16 cellular contexts compared by ENCODE assay signal in the genomic region with DNA sequence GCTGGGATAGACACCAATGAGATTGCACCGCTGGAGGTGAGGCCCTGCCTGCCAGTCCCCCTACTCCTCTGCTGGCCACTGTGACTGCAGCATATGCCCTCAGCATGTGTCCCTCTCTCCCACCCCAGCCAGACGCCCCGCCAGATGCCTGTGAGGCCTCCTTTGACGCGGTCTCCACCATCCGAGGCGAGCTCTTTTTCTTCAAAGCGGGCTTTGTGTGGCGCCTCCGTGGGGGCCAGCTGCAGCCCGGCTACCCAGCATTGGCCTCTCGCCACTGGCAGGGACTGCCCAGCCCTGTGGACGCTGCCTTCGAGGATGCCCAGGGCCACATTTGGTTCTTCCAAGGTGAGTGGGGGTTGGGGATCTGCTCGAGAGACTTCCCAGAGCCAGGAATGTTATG. TPM values are rescaled to one million over a fixed set of nuclear protein-coding genes. Genes with fewer than 3 reads are reported as not detected.
DNase-seq lines count a peak whose midpoint lies in the region; ATAC-seq and TF ChIP-seq lines count a peak whose summit lies in the region.
"Had no signal": no experiment of that assay in that cellular context is flagged by ENCODE, and none has a peak within 500 bp of the region (broad histone marks: within the 10 kb centered on the region; RNA-seq: fewer than 3 reads in every experiment).

No MANE protein-coding gene starts in this region.

- no peak overlapping the region for H2BK20ac ChIP-seq in H9 (ENCODE audit: low read depth, low read length, poor library complexity, severe bottlenecking)

- H3K23me2 ChIP-seq in H9 (ENCODE audit: insufficient read length, low read depth, low read length, poor library complexity, severe bottlenecking), result no peaks in the 10 kb centered on the region

- no peak overlapping the region for H3K4me2 ChIP-seq in H9 (ENCODE audit: insufficient read depth, insufficient read length, low read length)
- H3K4me2 ChIP-seq in neuronal stem cell (ENCODE audit: insufficient read depth, low read length, poor library complexity, severe bottlenecking), result no peak overlapping the region

- no peak overlapping the region for H3K9ac ChIP-seq in H9 (ENCODE audit: extremely low read depth, insufficient read length, low read length)
- peak overlapping the region; percentile 60 for H3K9ac ChIP-seq in neuronal stem cell (ENCODE audit: low read depth, low read length, poor library complexity)

- H3K4me1 ChIP-seq in H9 (ENCODE audit: insufficient read depth, low read length) (no peaks in the 10 kb centered on the region), neuronal stem cell (ENCODE audit: control insufficient read depth in 2 of 2, insufficient read depth in 1 of 2, low read depth in 1 of 2, low read length in 2 of 2) (peaks cover 0 to under 1% of the 10 kb centered on the region in 2 donors)
- H3K4me1 ChIP-seq: HAP-1 had no signal

- H2BK12ac ChIP-seq in H9 (ENCODE audit: insufficient read length, low read depth, low read length) (no peak overlapping the region), neuronal stem cell (ENCODE audit: low read length) (no peak overlapping the region)

- H3K4ac ChIP-seq in H9 (ENCODE audit: low read depth, low read length) (no peak overlapping the region), neuronal stem cell (ENCODE audit: low read length) (no peak overlapping the region)

- H3K79me2 ChIP-seq in H9 (ENCODE audit: insufficient read depth, low read length), result no peaks in the 10 kb centered on the region

- H3K27me3 ChIP-seq in H9 (ENCODE audit: insufficient read depth, low read length) (no peaks in the 10 kb centered on the region), neuronal stem cell (ENCODE audit: control insufficient read depth in 3 of 3, insufficient read depth in 3 of 3, low read depth in 1 of 3, low read length in 3 of 3) (no peaks in the 10 kb centered on the region)
- H3K27me3 ChIP-seq: ascending aorta, gastrocnemius medialis had no signal

- no peak for ATAC-seq in GM19397 (IDR thresholded peaks at IDR 0.05; ENCODE audit: unreplicated experiment)
- ATAC-seq: gastrocnemius medialis; stimulated activated memory B cell treated with anti-CD40 and anti-IgM and Interleukin-4, amounts not matched to agents 10 μg/mL and 1 μg/mL and 100 μg/mL, for 72 hours had no signal

- H3K14ac ChIP-seq in H9 (ENCODE audit: insufficient read depth, low read length), result no peak overlapping the region
- H3K14ac ChIP-seq in neuronal stem cell (ENCODE audit: low read length), result peak overlapping the region; percentile 71

- H3K79me1 ChIP-seq in H9 (ENCODE audit: insufficient read depth, low read depth, low read length, poor library complexity, severe bottlenecking) (no peaks in the 10 kb centered on the region), neuronal stem cell (ENCODE audit: low read depth, low read length) (peaks cover 1% of the 10 kb centered on the region)

- H3T11ph ChIP-seq in H9 (ENCODE audit: low read length), result no peak overlapping the region

- H3K27ac Mint-ChIP-seq in H9, result peak overlapping the region in 2 of 3 experiments; percentile 27 to 62; a peak in 1 of 7 replicates
- H3K27ac Mint-ChIP-seq in brain, result peak overlapping the region in 4 of 5 experiments; percentile 31 to 74 (median 64)
- H3K27ac Mint-ChIP-seq in progenitor cell of endocrine pancreas, result no peak overlapping the region
- H3K27ac Mint-ChIP-seq: stimulated activated memory B cell treated with anti-CD40 and anti-IgM and Interleukin-4, amounts not matched to agents 10 μg/mL and 1 μg/mL and 100 μg/mL, for 72 hours had no signal

- no peak overlapping the region for H2BK5ac ChIP-seq in H9 (ENCODE audit: insufficient read length, low read length)
- peak overlapping the region; percentile 20 for H2BK5ac ChIP-seq in neuronal stem cell (ENCODE audit: low read length)

- H3K4me1 Mint-ChIP-seq in H9 (peaks cover 3 to 5% of the 10 kb centered on the region in 2 experiments; a peak in 3 of 4 replicates), brain (peaks cover 13% of the 10 kb centered on the region), progenitor cell of endocrine pancreas (ENCODE audit: low read depth) (peaks cover 4% of the 10 kb centered on the region)

- H3K36me3 Mint-ChIP-seq in H9 (ENCODE audit: insufficient read depth in 1 of 3, low read depth in 3 of 3) (no peaks in the 10 kb centered on the region), brain (no peaks in the 10 kb centered on the region), progenitor cell of endocrine pancreas (ENCODE audit: insufficient read depth) (no peaks in the 10 kb centered on the region)
- H3K36me3 Mint-ChIP-seq: stimulated activated memory B cell treated with anti-CD40 and anti-IgM and Interleukin-4, amounts not matched to agents 10 μg/mL and 1 μg/mL and 100 μg/mL, for 72 hours had no signal

- no CpG with 5 or more reads among the region's 15 CpGs for WGBS in H9 (ENCODE audit: extremely low coverage, insufficient read length, low lambda C conversion rate)
- WGBS in neuronal stem cell (ENCODE audit: extremely low coverage in 2 of 2, insufficient read length in 2 of 2, insufficient replicate concordance in 1 of 2), 2 donors, result no CpG with 5 or more reads among the region's 15 CpGs

- H3K9me3 ChIP-seq in H9 (ENCODE audit: control insufficient read depth, low read depth, low read length), result no peaks in the 10 kb centered on the region
- no peaks in the 10 kb centered on the region for H3K9me3 ChIP-seq in neuronal stem cell (replicated peaks in 1 of 2; ENCODE audit: control insufficient read depth in 2 of 2, insufficient read depth in 1 of 2, low read depth in 1 of 2, low read length in 2 of 2)
- H3K9me3 ChIP-seq: ascending aorta, gastrocnemius medialis, HAP-1 had no signal

- no peak overlapping the region for H3K23ac ChIP-seq in H9 (ENCODE audit: insufficient read length, low read depth, low read length)
- H3K23ac ChIP-seq in neuronal stem cell (ENCODE audit: low read depth, low read length, poor library complexity), result no peak overlapping the region

- H2AFZ ChIP-seq in H9 (ENCODE audit: low read length) (no peak overlapping the region), neuronal stem cell (ENCODE audit: low read length) (no peak overlapping the region)

- H4K8ac ChIP-seq in H9 (replicated peaks; ENCODE audit: insufficient read length, low read depth, low read length) (no peak overlapping the region), neuronal stem cell (ENCODE audit: low read depth, low read length) (no peak overlapping the region)

- no peaks in the 10 kb centered on the region for H3K36me3 ChIP-seq in neuronal stem cell (replicated peaks in 1 of 2; ENCODE audit: control insufficient read depth in 2 of 2, insufficient read depth in 2 of 2, low read length in 2 of 2)
- H3K36me3 ChIP-seq: ascending aorta, gastrocnemius medialis, HAP-1 had no signal

- H3K4me3 Mint-ChIP-seq in H9 (no peak overlapping the region; a peak in 1 of 5 replicates), brain (peak overlapping the region in 1 of 5 experiments; percentile 30), progenitor cell of endocrine pancreas (ENCODE audit: low read depth) (no peak overlapping the region)
- H3K4me3 Mint-ChIP-seq: stimulated activated memory B cell treated with anti-CD40 and anti-IgM and Interleukin-4, amounts not matched to agents 10 μg/mL and 1 μg/mL and 100 μg/mL, for 72 hours had no signal

- no peak overlapping the region for H2AK5ac ChIP-seq in H9 (ENCODE audit: insufficient read length, low read length)
- H2AK5ac ChIP-seq in neuronal stem cell (ENCODE audit: low read depth, low read length), result peak overlapping the region; percentile 46

- H2BK15ac ChIP-seq in H9 (ENCODE audit: low read depth, low read length) (no peak overlapping the region), neuronal stem cell (ENCODE audit: low read length) (peak overlapping the region; percentile 37)

- no peak overlapping the region for H2BK120ac ChIP-seq in H9 (ENCODE audit: low read depth, low read length, poor library complexity, severe bottlenecking)
- no peak overlapping the region for H2BK120ac ChIP-seq in neuronal stem cell (ENCODE audit: low read depth, low read length)

- no peak for TF ChIP-seq CTCF in H9 (conservative IDR thresholded peaks at IDR 0.05)
- TF ChIP-seq CTCF in brain (conservative IDR thresholded peaks at IDR 0.05), result no peak
- no peak for TF ChIP-seq CTCF in progenitor cell of endocrine pancreas (IDR thresholded peaks at IDR 0.05; ENCODE audit: unreplicated experiment)

- H3K27ac ChIP-seq in H9 (ENCODE audit: insufficient read length, low read depth, low read length), result no peak overlapping the region
- no peak overlapping the region for H3K27ac ChIP-seq in neuronal stem cell (replicated peaks; ENCODE audit: low read length)
- H3K27ac ChIP-seq: ascending aorta, gastrocnemius medialis had no signal

- no peak overlapping the region for H3K4me3 ChIP-seq in neuronal stem cell (ENCODE audit: low read length in 2 of 2)
- H3K4me3 ChIP-seq: ascending aorta, gastrocnemius medialis, HAP-1 had no signal

- no peaks in the 10 kb centered on the region for H3K9me3 Mint-ChIP-seq in H9
- H3K9me3 Mint-ChIP-seq in brain, result no peaks in the 10 kb centered on the region
- no peaks in the 10 kb centered on the region for H3K9me3 Mint-ChIP-seq in progenitor cell of endocrine pancreas (ENCODE audit: low read depth)
- H3K9me3 Mint-ChIP-seq: stimulated activated memory B cell treated with anti-CD40 and anti-IgM and Interleukin-4, amounts not matched to agents 10 μg/mL and 1 μg/mL and 100 μg/mL, for 72 hours had no signal

- H4K20me1 ChIP-seq in H9 (ENCODE audit: control insufficient read depth, insufficient read depth, insufficient read length), result no peaks in the 10 kb centered on the region

- H3K18ac ChIP-seq in H9 (ENCODE audit: insufficient read length, low read depth, low read length), result no peak overlapping the region
- H3K18ac ChIP-seq in neuronal stem cell (ENCODE audit: low read length), result peak overlapping the region; percentile 57

- no peak for DNase-seq in H9
- DNase-seq in neuronal stem cell (ENCODE audit: low spot score), result no peak
- no peak for DNase-seq in stimulated activated CD4-positive, alpha-beta T cell treated with anti-CD3 and anti-CD28 coated beads, Interleukin-15, amount 100 ng/mL, for 24 hours
- DNase-seq in progenitor cell of endocrine pancreas (ENCODE audit: low spot score, unreplicated experiment), result no peak
- DNase-seq: activated CD4-positive, alpha-beta T cell treated with anti-CD3 and anti-CD28 coated beads for 1 hour; activated T-cell treated with anti-CD3 and anti-CD28 coated beads, Interleukin-2, amount 50 U/mL, for 48 hours; AML-193; effector CD8-positive, alpha-beta T cell; gastrocnemius medialis; NCI-H1694; NCI-H774 had no signal

- no peak overlapping the region for H3K56ac ChIP-seq in H9 (ENCODE audit: insufficient read length, low read depth, low read length)

- H4K5ac ChIP-seq in H9 (ENCODE audit: insufficient read length, low read depth, low read length), result no peak overlapping the region

- peaks cover 5% of the 10 kb centered on the region for H3K27me3 Mint-ChIP-seq in H9 (ENCODE audit: low read depth)
- H3K27me3 Mint-ChIP-seq in brain, result peaks cover 3% of the 10 kb centered on the region
- no peaks in the 10 kb centered on the region for H3K27me3 Mint-ChIP-seq in progenitor cell of endocrine pancreas
- H3K27me3 Mint-ChIP-seq: stimulated activated memory B cell treated with anti-CD40 and anti-IgM and Interleukin-4, amounts not matched to agents 10 μg/mL and 1 μg/mL and 100 μg/mL, for 72 hours had no signal

- no peak overlapping the region for H4K91ac ChIP-seq in H9 (ENCODE audit: insufficient read length, low read depth, low read length)
- H4K91ac ChIP-seq in neuronal stem cell (ENCODE audit: low read depth, low read length, poor library complexity), result no peak overlapping the region

RNA-seq across cellular contexts. Expression of a gene that starts 5.7 kb away (rescaled TPM):
- 132 and 136 TPM in 2 replicates for total RNA-seq in H9 (2021)
- polyA plus RNA-seq in brain (ENCODE audit: insufficient read depth, low read depth, low replicate concordance), result 231 TPM
- polyA plus RNA-seq in neuronal stem cell (2013, experiment 1 of 2), result 118 TPM
- 112 TPM for polyA plus RNA-seq in neuronal stem cell (2013, experiment 2 of 2)
- total RNA-seq in progenitor cell of endocrine pancreas, result 185 and 195 TPM in 2 replicates

RNA-seq across cellular contexts. Expression of a gene that starts 8.4 kb away (rescaled TPM):
- total RNA-seq in H9 (2021) (4.9 and 5.3 TPM in 2 replicates), progenitor cell of endocrine pancreas (41.6 and 50.2 TPM in 2 replicates)
- polyA plus RNA-seq in brain (ENCODE audit: insufficient read depth, low read depth, low replicate concordance), result 8.4 TPM
- 6.5 TPM for polyA plus RNA-seq in neuronal stem cell (2013, experiment 1 of 2)
- polyA plus RNA-seq in neuronal stem cell (2013, experiment 2 of 2), result 6.1 TPM

RNA-seq across cellular contexts. Expression of a gene that starts 13.3 kb away (rescaled TPM):
- total RNA-seq in H9 (2021) (47.5 and 53.7 TPM in 2 replicates), progenitor cell of endocrine pancreas (39.5 and 42.3 TPM in 2 replicates)
- 332 TPM for polyA plus RNA-seq in brain (ENCODE audit: insufficient read depth, low read depth, low replicate concordance)
- 84.6 TPM for polyA plus RNA-seq in neuronal stem cell (2013, experiment 1 of 2)
- 88.1 TPM for polyA plus RNA-seq in neuronal stem cell (2013, experiment 2 of 2)

RNA-seq across cellular contexts. Expression of a gene that starts 18.3 kb away (rescaled TPM):
- total RNA-seq in H9 (2021) (0.81 and 1.8 TPM in 2 replicates), progenitor cell of endocrine pancreas (not detected in 2 replicates)
- not detected for polyA plus RNA-seq in brain (ENCODE audit: insufficient read depth, low read depth, low replicate concordance)
- 3.0 TPM for polyA plus RNA-seq in neuronal stem cell (2013, experiment 1 of 2)
- 2.8 TPM for polyA plus RNA-seq in neuronal stem cell (2013, experiment 2 of 2)
- total RNA-seq: ascending aorta, gastrocnemius medialis had no signal

RNA-seq across cellular contexts. Expression of a gene that starts 26.8 kb away (rescaled TPM):
- total RNA-seq in H9 (2021) (0.50 TPM in 2 replicates), progenitor cell of endocrine pancreas (not detected in 2 replicates)
- 2.7 TPM for polyA plus RNA-seq in brain (ENCODE audit: insufficient read depth, low read depth, low replicate concordance)
- polyA plus RNA-seq in neuronal stem cell (2013, experiment 1 of 2), result 0.35 TPM
- polyA plus RNA-seq in neuronal stem cell (2013, experiment 2 of 2), result 0.42 TPM
- total RNA-seq: ascending aorta had no signal
